Comparison of ENCODE assay signal across 28 cellular contexts in the genomic region with DNA sequence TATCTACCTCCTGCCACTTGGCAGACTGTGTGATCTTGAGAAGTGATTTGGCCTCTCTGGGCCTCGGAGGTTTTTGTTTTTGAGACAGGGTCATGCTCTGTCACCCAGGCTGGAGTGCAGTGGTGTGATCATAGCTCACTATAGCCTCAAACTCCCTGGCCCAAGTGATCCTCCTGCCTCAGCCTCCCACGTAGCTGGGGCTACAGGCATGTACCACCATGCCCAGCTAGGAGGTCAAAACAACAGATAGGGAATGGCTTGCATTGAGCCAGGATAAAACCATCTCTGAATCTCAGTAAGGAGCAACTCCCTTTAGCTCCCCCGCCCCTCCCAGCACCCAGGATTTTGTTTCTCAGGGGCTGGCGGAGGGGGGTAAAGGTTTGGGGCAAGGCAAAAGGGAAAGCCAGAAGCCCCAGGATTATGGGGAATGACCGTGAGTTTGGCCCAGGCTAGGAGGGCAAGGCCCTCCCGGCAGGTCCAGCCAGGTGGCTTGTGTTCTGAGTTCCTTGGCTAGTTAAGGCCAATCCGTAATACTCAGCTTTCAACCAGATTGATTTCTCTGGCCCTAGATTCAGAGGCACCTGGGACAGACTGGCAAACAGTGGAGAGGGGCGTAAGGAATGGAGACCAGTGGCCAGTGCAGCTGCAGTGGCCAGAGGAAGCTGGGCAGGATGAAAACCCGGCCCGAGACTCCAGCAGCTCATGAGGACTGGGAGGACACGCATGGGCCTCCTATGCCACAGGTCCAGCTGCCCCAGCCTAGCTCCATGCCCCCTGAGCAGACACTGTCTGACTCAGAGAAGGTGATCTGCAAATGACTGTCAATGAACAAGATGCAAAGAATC.
DNase-seq lines count a peak whose midpoint lies in the region; ATAC-seq and TF ChIP-seq lines count a peak whose summit lies in the region.
"Had no signal": no experiment of that assay in that cellular context is flagged by ENCODE, and none has a peak within 500 bp of the region (broad histone marks: within the 10 kb centered on the region; RNA-seq: fewer than 3 reads in every experiment).

No MANE protein-coding gene starts in this region.

- intact Hi-C loops in heart left ventricle (cut with DNase I), result no loop called here
- intact Hi-C loops in left cardiac atrium (cut with DNase I), result loop anchor here in 1 of 2 donors (5.0 kb wide), 1 partner anchor 102 kb away; no protein-coding TSS in a partner anchor
- intact Hi-C loops in vagina (cut with DNase I), result no loop called here

- H3K36me3 ChIP-seq in heart left ventricle, result no peaks in the 10 kb centered on the region
- H3K36me3 ChIP-seq in vagina, result no peaks in the 10 kb centered on the region
- H3K36me3 ChIP-seq in brain microvascular endothelial cell (replicated peaks), result peaks cover 19% of the 10 kb centered on the region
- H3K36me3 ChIP-seq: ovary had no signal

- in situ Hi-C loops in brain microvascular endothelial cell (cut with HindIII; ENCODE audit: low pct_ligation_motif_present, low sequenced_read_pairs), result no loop called here

- peaks cover 0 to 8% of the 10 kb centered on the region in 2 donors for H3K27me3 Mint-ChIP-seq in effector memory CD8-positive, alpha-beta T cell
- H3K27me3 Mint-ChIP-seq in osteocyte (ENCODE audit: unreplicated experiment), result no peaks in the 10 kb centered on the region
- H3K27me3 Mint-ChIP-seq: activated CD4-positive, alpha-beta T cell treated with anti-CD3 and anti-CD28 coated beads for 36 hours; CD4-positive, alpha-beta T cell had no signal

- H3K9me3 ChIP-seq in heart left ventricle (no peaks in the 10 kb centered on the region), vagina (no peaks in the 10 kb centered on the region)
- H3K9me3 ChIP-seq: ovary, testis had no signal

- CTCF ChIA-PET in GM10248 (lab: Yijun Ruan, JAX), result interaction anchor here (0.9 kb wide), 1 partner anchor 17 kb away, joined by 3 read pairs; no protein-coding TSS in a partner anchor

- TF ChIP-seq POLR2A in heart left ventricle (IDR thresholded peaks at IDR 0.05) (no peak), vagina (IDR thresholded peaks at IDR 0.05) (no peak)

- no peak overlapping the region for H3K4me3 Mint-ChIP-seq in effector memory CD8-positive, alpha-beta T cell
- H3K4me3 Mint-ChIP-seq in osteocyte (ENCODE audit: unreplicated experiment), result no peak overlapping the region
- H3K4me3 Mint-ChIP-seq: activated CD4-positive, alpha-beta T cell treated with anti-CD3 and anti-CD28 coated beads for 36 hours; brain; CD4-positive, alpha-beta T cell; naive thymus-derived CD4-positive, alpha-beta T cell had no signal

- H3K27me3 ChIP-seq in heart left ventricle (peaks cover 0 to 2% (median 0%) of the 10 kb centered on the region in 9 donors), vagina (no peaks in the 10 kb centered on the region), brain microvascular endothelial cell (replicated peaks) (no peaks in the 10 kb centered on the region)
- H3K27me3 ChIP-seq: ovary, testis had no signal

- peaks cover 23 to 28% of the 10 kb centered on the region in 2 donors for H3K4me1 Mint-ChIP-seq in effector memory CD8-positive, alpha-beta T cell (ENCODE audit: low read depth in 2 of 2)
- peaks cover 8% of the 10 kb centered on the region for H3K4me1 Mint-ChIP-seq in osteocyte (ENCODE audit: unreplicated experiment)

- peak overlapping the region; percentile 17 to 63 for H3K27ac Mint-ChIP-seq in effector memory CD8-positive, alpha-beta T cell
- no peak overlapping the region for H3K27ac Mint-ChIP-seq in osteocyte (ENCODE audit: unreplicated experiment)
- H3K27ac Mint-ChIP-seq: activated CD4-positive, alpha-beta T cell treated with anti-CD3 and anti-CD28 coated beads for 36 hours; CD4-positive, alpha-beta T cell; naive thymus-derived CD4-positive, alpha-beta T cell had no signal

- DNase-seq in heart left ventricle, result peak in 3 of 5 donors; percentile 5 to 36 (median 12)
- DNase-seq in left cardiac atrium, result no peak
- no peak for DNase-seq in effector memory CD8-positive, alpha-beta T cell
- DNase-seq in osteocyte (ENCODE audit: extremely low spot score, unreplicated experiment), result peak; percentile 73
- DNase-seq in vagina (ENCODE audit: extremely low spot score in 2 of 2), result peak; percentile 40 to 65
- no peak for DNase-seq in GM10248 (ENCODE audit: extremely low spot score)
- no peak for DNase-seq in NCI-H510A (lab: John Stamatoyannopoulos, UW)
- no peak for DNase-seq in brain microvascular endothelial cell
- DNase-seq: activated CD4-positive, alpha-beta T cell treated with anti-CD3 and anti-CD28 coated beads for 36 hours; activated naive CD4-positive, alpha-beta T cell treated with anti-CD3 and anti-CD28 coated beads, Interleukin-2, amount 50 U/mL, for 16 hours; AML-193; CD4-positive, alpha-beta T cell; effector CD4-positive, alpha-beta T cell; KBM-7; NCI-H1092 treated with DMSO at 0.1 percent for 48 hours; NCI-H1694 treated with DMSO at 0.1 percent for 48 hours; NCI-H446; NCI-H774; ovary; SHP77 treated with DMSO at 0.1 percent for 48 hours; stimulated activated naive CD4-positive, alpha-beta T cell treated with Interleukin-2 at 50 U/mL for 16 hours; T-helper 9 cell; testis had no signal

- ATAC-seq in heart left ventricle (no peak), left cardiac atrium (no peak)
- ATAC-seq in effector memory CD8-positive, alpha-beta T cell (replicated peaks), result no peak
- ATAC-seq: activated CD4-positive, alpha-beta T cell treated with anti-CD3 and anti-CD28 coated beads for 36 hours; naive thymus-derived CD4-positive, alpha-beta T cell had no signal

- H3K4me1 ChIP-seq in heart left ventricle, result peaks cover 0 to 36% (median 2%) of the 10 kb centered on the region in 12 donors
- peaks cover 37% of the 10 kb centered on the region for H3K4me1 ChIP-seq in vagina
- H3K4me1 ChIP-seq: testis had no signal

- H3K27ac ChIP-seq in heart left ventricle (peak overlapping the region in 3 of 12 donors; percentile 14 to 63 (median 39)), vagina (no peak overlapping the region), brain microvascular endothelial cell (no peak overlapping the region)
- H3K27ac ChIP-seq: epithelial cell of prostate, HL-60, ovary, testis had no signal

- H3K36me3 Mint-ChIP-seq in effector memory CD8-positive, alpha-beta T cell (ENCODE audit: insufficient read depth), result peaks cover 2% of the 10 kb centered on the region
- H3K36me3 Mint-ChIP-seq in osteocyte (ENCODE audit: unreplicated experiment), result peaks cover 20% of the 10 kb centered on the region
- H3K36me3 Mint-ChIP-seq: brain; naive thymus-derived CD4-positive, alpha-beta T cell had no signal

- no peaks in the 10 kb centered on the region for H3K9me3 Mint-ChIP-seq in effector memory CD8-positive, alpha-beta T cell
- H3K9me3 Mint-ChIP-seq in osteocyte (ENCODE audit: unreplicated experiment), result no peaks in the 10 kb centered on the region
- H3K9me3 Mint-ChIP-seq: brain; CD4-positive, alpha-beta T cell; naive thymus-derived CD4-positive, alpha-beta T cell had no signal

- POLR2A ChIA-PET in GM10248 (lab: Yijun Ruan, JAX), result no interaction called here

- no peak overlapping the region for H3K4me3 ChIP-seq in heart left ventricle
- no peak overlapping the region for H3K4me3 ChIP-seq in vagina
- no peak overlapping the region for H3K4me3 ChIP-seq in brain microvascular endothelial cell (ENCODE audit: low read depth, low read length)
- H3K4me3 ChIP-seq: ovary, skin epidermis, testis had no signal

- TF ChIP-seq CTCF in heart left ventricle (IDR thresholded peaks at IDR 0.05), result no peak
- TF ChIP-seq CTCF in osteocyte (IDR thresholded peaks at IDR 0.05), result no peak
- no peak for TF ChIP-seq CTCF in vagina (IDR thresholded peaks at IDR 0.05)
- TF ChIP-seq CTCF in GM10248 (IDR thresholded peaks at IDR 0.05; ENCODE audit: control extremely low read depth, extremely low read depth, low read depth, missing control alignments), result no peak
- TF ChIP-seq CTCF in brain microvascular endothelial cell (IDR thresholded peaks at IDR 0.05; ENCODE audit: low read depth, low read length, missing control alignments), result no peak

- WGBS in heart left ventricle, 4 donors, result 88 to 93% (median 92%) methylated on average over 11 of the region's 11 CpGs

Comparison
In these comparisons a context has a peak if more than half of its experiments do, and no peak if none do; other contexts are left out.
1. DNase-seq: peak in heart left ventricle (3 of 5), osteocyte (single experiment) and vagina (2 of 2); none in left cardiac atrium (single experiment), effector memory CD8-positive, alpha-beta T cell (0 of 3), GM10248 (single experiment), NCI-H510A (single experiment) and brain microvascular endothelial cell (single experiment).